ENCODE assay signal across 8 cellular contexts in the genomic region with DNA sequence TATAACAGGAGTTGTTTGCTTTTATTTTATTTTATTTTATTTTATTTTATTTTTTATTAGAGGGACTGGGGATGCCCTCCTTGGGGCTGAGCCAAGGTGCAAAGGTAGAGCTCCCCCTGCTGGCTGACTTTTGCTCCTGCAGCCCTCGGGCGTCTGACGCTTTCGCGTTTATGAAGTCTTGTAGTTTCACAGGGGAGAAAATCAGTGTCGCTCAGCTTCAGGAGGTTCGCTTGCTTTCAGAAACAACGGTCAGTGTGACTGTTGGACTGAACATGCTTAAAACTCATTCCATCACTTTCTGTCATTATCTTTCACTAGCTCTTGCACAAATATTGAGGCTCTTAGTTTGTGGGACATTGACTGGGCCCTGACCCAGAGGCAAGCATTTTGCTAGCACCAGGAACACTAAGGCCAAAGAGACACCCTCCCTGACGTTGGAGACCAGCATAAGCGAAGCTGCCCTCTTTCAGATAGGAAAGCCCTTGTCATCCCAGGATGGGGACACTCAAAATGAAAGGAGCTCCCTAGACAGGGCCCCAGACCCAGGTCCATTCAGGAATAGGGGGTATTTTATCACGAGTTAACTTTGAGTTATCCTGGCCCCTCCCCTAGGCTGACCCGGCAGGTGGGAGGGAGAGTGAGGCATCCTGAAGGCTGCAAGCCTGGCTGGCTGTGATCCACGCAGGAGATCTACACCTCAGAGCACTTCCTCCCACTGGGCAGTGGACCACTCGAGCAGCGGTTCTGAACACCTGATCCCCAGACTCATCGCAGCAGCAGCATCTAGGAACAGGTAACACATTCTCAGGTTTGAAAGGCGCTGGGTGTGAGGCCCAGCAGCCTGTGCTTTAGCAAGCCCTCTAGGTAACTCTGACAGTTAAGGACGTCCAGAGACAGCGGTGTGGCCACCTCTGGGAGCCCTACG. TPM values are rescaled to one million over a fixed set of nuclear protein-coding genes. Genes with fewer than 3 reads are reported as not detected.
A peak's percentile ranks its signal among the peaks of the same experiment; 100 is the strongest.
DNase-seq lines count a peak whose midpoint lies in the region; ATAC-seq and TF ChIP-seq lines count a peak whose summit lies in the region.

No MANE protein-coding gene starts in this region.

- peaks cover 5% of the 10 kb centered on the region; the same call in 1 of the 2 replicates for H3K4me1 ChIP-seq in H9 (ENCODE audit: insufficient read depth, low read length)

- H4K8ac ChIP-seq in H9 (replicated peaks; ENCODE audit: insufficient read length, low read depth, low read length) = no peak overlapping the region

- no peak overlapping the region; the same call in 1 of the 2 replicates for H3K14ac ChIP-seq in H9 (ENCODE audit: insufficient read depth, low read length)

- H3K4ac ChIP-seq in H9 (ENCODE audit: low read depth, low read length) = no peak overlapping the region

- no peak overlapping the region for H2AK5ac ChIP-seq in H9 (ENCODE audit: insufficient read length, low read length)

- H3K27me3 ChIP-seq in H9 (ENCODE audit: insufficient read depth, low read length) = no peaks in the 10 kb centered on the region

- H2BK120ac ChIP-seq in H9 (ENCODE audit: low read depth, low read length, poor library complexity, severe bottlenecking) = no peak overlapping the region

- no peak for ATAC-seq in GM21447 (IDR thresholded peaks at IDR 0.05; ENCODE audit: unreplicated experiment)

- H3K9me3 Mint-ChIP-seq in H9 = no peaks in the 10 kb centered on the region

- no peak overlapping the region for H2BK15ac ChIP-seq in H9 (ENCODE audit: low read depth, low read length)

- no peak overlapping the region for H2BK20ac ChIP-seq in H9 (ENCODE audit: low read depth, low read length, poor library complexity, severe bottlenecking)

- H3K27ac ChIP-seq in H9 (ENCODE audit: insufficient read length, low read depth, low read length) = no peak overlapping the region

- no peak overlapping the region for H4K91ac ChIP-seq in H9 (ENCODE audit: insufficient read length, low read depth, low read length)

- no peak overlapping the region for H3K4me3 Mint-ChIP-seq in H9

- H3K56ac ChIP-seq in H9 (ENCODE audit: insufficient read length, low read depth, low read length) = no peak overlapping the region

- no peak overlapping the region for H3K18ac ChIP-seq in H9 (ENCODE audit: insufficient read length, low read depth, low read length)

- peaks cover 21 to 22% of the 10 kb centered on the region in 2 experiments for H3K4me1 Mint-ChIP-seq in H9

- no peak overlapping the region for H2AFZ ChIP-seq in H9 (ENCODE audit: low read length)

- no peaks in the 10 kb centered on the region for H3K9me3 ChIP-seq in H9 (ENCODE audit: control insufficient read depth, low read depth, low read length)

- no peak overlapping the region for H2BK5ac ChIP-seq in H9 (ENCODE audit: insufficient read length, low read length)

- H4K20me1 ChIP-seq in H9 (ENCODE audit: control insufficient read depth, insufficient read depth, insufficient read length) = no peaks in the 10 kb centered on the region

- no peak overlapping the region for H2BK12ac ChIP-seq in H9 (ENCODE audit: insufficient read length, low read depth, low read length)

- no peak overlapping the region for H3K27ac Mint-ChIP-seq in H9

- no CpG with 5 or more reads among the region's 20 CpGs for WGBS in H9 (ENCODE audit: extremely low coverage, insufficient read length, low lambda C conversion rate)

- no peaks in the 10 kb centered on the region for H3K79me1 ChIP-seq in H9 (ENCODE audit: insufficient read depth, low read depth, low read length, poor library complexity, severe bottlenecking)

- no peaks in the 10 kb centered on the region; the same call in none of the 2 replicates for H3K27me3 Mint-ChIP-seq in H9 (ENCODE audit: low read depth)

- no peak overlapping the region for H4K5ac ChIP-seq in H9 (ENCODE audit: insufficient read length, low read depth, low read length)

- H3K23me2 ChIP-seq in H9 (ENCODE audit: insufficient read length, low read depth, low read length, poor library complexity, severe bottlenecking) = no peaks in the 10 kb centered on the region

- no peak overlapping the region for H3T11ph ChIP-seq in H9 (ENCODE audit: low read length)

- DNase-seq in DMS153 treated with DMSO at 0.1 percent for 48 hours (lab: John Stamatoyannopoulos, UW; ENCODE audit: unreplicated experiment) = peak; percentile 77
- DNase-seq in H9 = peak; percentile 76
- DNase-seq in NCI-H345 (lab: John Stamatoyannopoulos, UW) = peak; percentile 66
- peak; percentile 80 for DNase-seq in activated CD4-positive, alpha-beta T cell treated with anti-CD3 and anti-CD28 coated beads, Interleukin-2, amount 50 U/mL, for 1 hour
- DNase-seq in dermis blood vessel endothelial cell = peak; percentile 83
- peak; percentile 71 for DNase-seq in medulla oblongata (ENCODE audit: extremely low spot score)
- peak; percentile 74 for DNase-seq in stimulated activated CD8-positive, alpha-beta memory T cell treated with anti-CD3 and anti-CD28 coated beads, Interleukin-15, amount 100 ng/mL, for 1 hour (ENCODE audit: low read depth)

- peak; percentile 98 for TF ChIP-seq CTCF in H9 (conservative IDR thresholded peaks at IDR 0.05)

- no peak overlapping the region for H3K9ac ChIP-seq in H9 (ENCODE audit: extremely low read depth, insufficient read length, low read length)

- no peak overlapping the region for H3K23ac ChIP-seq in H9 (ENCODE audit: insufficient read length, low read depth, low read length)

- no peaks in the 10 kb centered on the region for H3K36me3 Mint-ChIP-seq in H9 (ENCODE audit: insufficient read depth in 1 of 3, low read depth in 3 of 3)

- H3K4me2 ChIP-seq in H9 (ENCODE audit: insufficient read depth, insufficient read length, low read length) = no peak overlapping the region

- no peaks in the 10 kb centered on the region for H3K79me2 ChIP-seq in H9 (ENCODE audit: insufficient read depth, low read length)

RNA-seq across cellular contexts. Expression of a gene that starts 34.4 kb away (rescaled TPM):
- total RNA-seq in H9 (2021) = 20.4 and 23.8 TPM in 2 replicates
- total RNA-seq in dermis blood vessel endothelial cell = 3.7 and 9.4 TPM in 2 replicates

RNA-seq across cellular contexts. Expression of a gene that starts 35.8 kb away (rescaled TPM):
- total RNA-seq in H9 (2021) (13.2 and 13.5 TPM in 2 replicates), dermis blood vessel endothelial cell (37.9 and 48.0 TPM in 2 replicates)
